Comparison of ENCODE assay signal across 12 cellular contexts in genomic region chr12:51389302-51389999, GRCh38. TPM values are rescaled to one million over a fixed set of nuclear protein-coding genes. Genes with fewer than 3 reads are reported as not detected.
DNase-seq lines count a peak whose midpoint lies in the region; ATAC-seq, FAIRE-seq and TF ChIP-seq lines count a peak whose summit lies in the region.
"Had no signal": no experiment of that assay in that cellular context is flagged by ENCODE, and none has a peak within 500 bp of the region (broad histone marks: within the 10 kb centered on the region; RNA-seq: fewer than 3 reads in every experiment).

No MANE protein-coding gene starts in this region.

- peaks cover 2 to 4% (median 3%) of the 10 kb centered on the region in 3 donors for H3K27me3 Mint-ChIP-seq in CD14-positive monocyte (ENCODE audit: low read depth in 3 of 3)
- no peaks in the 10 kb centered on the region for H3K27me3 Mint-ChIP-seq in activated CD8-positive, alpha-beta memory T cell treated with anti-CD3 and anti-CD28 coated beads, Interleukin-2, amount 10 ng/mL, durations not matched to agents 7 days and 5 days

- intact Hi-C loops in CD14-positive monocyte (cut with micrococcal nuclease) = no loop called here

- POLR2A ChIA-PET in HEK293T (lab: Yijun Ruan, JAX) = no interaction called here

- peaks cover 59% of the 10 kb centered on the region for H3K4me1 Mint-ChIP-seq in CD14-positive monocyte
- peaks cover 54% of the 10 kb centered on the region for H3K4me1 Mint-ChIP-seq in activated CD8-positive, alpha-beta memory T cell treated with anti-CD3 and anti-CD28 coated beads, Interleukin-2, amount 10 ng/mL, durations not matched to agents 7 days and 5 days

- peaks cover 0 to 2% (median 0%) of the 10 kb centered on the region in 7 donors for H3K9me3 Mint-ChIP-seq in CD14-positive monocyte
- H3K9me3 Mint-ChIP-seq in activated CD8-positive, alpha-beta memory T cell treated with anti-CD3 and anti-CD28 coated beads, Interleukin-2, amount 10 ng/mL, durations not matched to agents 7 days and 5 days (ENCODE audit: low read depth) = no peaks in the 10 kb centered on the region

- CTCF ChIA-PET in HEK293T (lab: Yijun Ruan, JAX) = interaction anchor here (1.0 to 1.3 kb wide), 2 partner anchors 13 to 18 kb away, joined by 4 to 6 read pairs; no protein-coding TSS in a partner anchor
- CTCF ChIA-PET in activated CD8-positive, alpha-beta memory T cell treated with anti-CD3 and anti-CD28 coated beads, Interleukin-2, amount 10 ng/mL, durations not matched to agents 7 days and 5 days (lab: Charles Lee) = interaction anchor here (1.4 to 2.3 kb wide), 2 partner anchors 18 to 142 kb away, joined by 4 to 6 read pairs; no protein-coding TSS in a partner anchor

- H3K27ac Mint-ChIP-seq in CD14-positive monocyte = peak overlapping the region in 4 of 7 donors; percentile 63 to 96 (median 73)
- H3K27ac Mint-ChIP-seq in activated CD8-positive, alpha-beta memory T cell treated with anti-CD3 and anti-CD28 coated beads, Interleukin-2, amount 10 ng/mL, durations not matched to agents 7 days and 5 days = peak overlapping the region; percentile 37

- no peak for FAIRE-seq in GM19239 (lab: Jason Lieb, UNC)
- FAIRE-seq: G401.6 had no signal

- no peak for TF ChIP-seq CTCF in CD14-positive monocyte (IDR thresholded peaks at IDR 0.05)

- DNase-seq in CD14-positive monocyte (ENCODE audit: low spot score) (no peak), HEK293T (ENCODE audit: extremely low spot score) (no peak), iris pigment epithelial cell (ENCODE audit: low read depth) (peak; percentile 65), GM19239 (ENCODE audit: insufficient read length, low spot score) (no peak), occipital lobe (lab: John Stamatoyannopoulos, UW) (no peak), NCI-H1417 treated with DMSO at 0.1 percent for 48 hours (lab: John Stamatoyannopoulos, UW) (no peak)
- no peak for DNase-seq in activated CD8-positive, alpha-beta memory T cell treated with anti-CD3 and anti-CD28 coated beads, Interleukin-2, amount 10 ng/mL, durations not matched to agents 7 days and 5 days
- DNase-seq: NCI-H2107; stimulated activated naive CD4-positive, alpha-beta T cell treated with Interleukin-2 at 50 U/mL for 16 hours had no signal

- no peak for ATAC-seq in activated CD8-positive, alpha-beta memory T cell treated with anti-CD3 and anti-CD28 coated beads, Interleukin-2, amount 10 ng/mL, durations not matched to agents 7 days and 5 days
- ATAC-seq in HG03175 (IDR thresholded peaks at IDR 0.05; ENCODE audit: unreplicated experiment) = no peak

- peaks cover 24% of the 10 kb centered on the region in 2 donors for H3K36me3 Mint-ChIP-seq in CD14-positive monocyte
- H3K36me3 Mint-ChIP-seq in activated CD8-positive, alpha-beta memory T cell treated with anti-CD3 and anti-CD28 coated beads, Interleukin-2, amount 10 ng/mL, durations not matched to agents 7 days and 5 days = peaks cover 5% of the 10 kb centered on the region

- H3K4me3 Mint-ChIP-seq in CD14-positive monocyte = peak overlapping the region in 1 of 2 donors; percentile 2
- no peak overlapping the region for H3K4me3 Mint-ChIP-seq in activated CD8-positive, alpha-beta memory T cell treated with anti-CD3 and anti-CD28 coated beads, Interleukin-2, amount 10 ng/mL, durations not matched to agents 7 days and 5 days

TF ChIP-seq in HEK293T, 16 proteins besides CTCF, POLR2A, EP300 and RAD21:
- TF ChIP-seq SP1 (IDR thresholded peaks at IDR 0.05) (no peak), CTBP1 (IDR thresholded peaks at IDR 0.05; ENCODE audit: borderline replicate concordance) (peak; percentile 45; the same call in 1 of the 2 replicates), LEF1 (IDR thresholded peaks at IDR 0.05; ENCODE audit: borderline replicate concordance) (no peak), BHLHE40 (IDR thresholded peaks at IDR 0.05; ENCODE audit: borderline replicate concordance) (no peak), FOXM1 (IDR thresholded peaks at IDR 0.05; ENCODE audit: borderline replicate concordance) (no peak), FOXA1 (IDR thresholded peaks at IDR 0.05) (no peak), HDGF (IDR thresholded peaks at IDR 0.05; ENCODE audit: borderline replicate concordance) (no peak), PKNOX1 (IDR thresholded peaks at IDR 0.05) (peak; percentile 83), TARDBP (IDR thresholded peaks at IDR 0.05) (no peak), ARNT (IDR thresholded peaks at IDR 0.05) (no peak), FOXK2 (IDR thresholded peaks at IDR 0.05) (no peak), L3MBTL2 (conservative IDR thresholded peaks at IDR 0.05) (no peak), ZNF384 (IDR thresholded peaks at IDR 0.05) (no peak), SUZ12 (IDR thresholded peaks at IDR 0.05) (no peak)

RNA-seq across cellular contexts. Expression of gene GALNT6, which starts 1.8 kb away (rescaled TPM):
- polyA plus RNA-seq in CD14-positive monocyte = 10 to 100 TPM in 1 of 2 donors, 1 to 10 TPM in 1; 3.2 to 10.4 TPM
- total RNA-seq in activated CD8-positive, alpha-beta memory T cell treated with anti-CD3 and anti-CD28 coated beads, Interleukin-2, amount 10 ng/mL, durations not matched to agents 7 days and 5 days = 10 to 100 TPM; 43.9 to 47.9 TPM
- 0.94 TPM for total RNA-seq in occipital lobe

RNA-seq across cellular contexts. Expression of gene SLC4A8, which starts 35.2 kb away (rescaled TPM):
- 1 to 10 TPM; 1.9 to 2.3 TPM for polyA plus RNA-seq in CD14-positive monocyte
- total RNA-seq in activated CD8-positive, alpha-beta memory T cell treated with anti-CD3 and anti-CD28 coated beads, Interleukin-2, amount 10 ng/mL, durations not matched to agents 7 days and 5 days = 1 to 10 TPM; 9.1 to 9.2 TPM
- total RNA-seq in occipital lobe = 31.8 TPM

RNA-seq across cellular contexts. Expression of gene CELA1, which starts 43.0 kb away (rescaled TPM):
- polyA plus RNA-seq in CD14-positive monocyte = 1 to 10 TPM in 1 of 2 donors, under 1 TPM in 1; 0.67 to 3.0 TPM
- total RNA-seq in activated CD8-positive, alpha-beta memory T cell treated with anti-CD3 and anti-CD28 coated beads, Interleukin-2, amount 10 ng/mL, durations not matched to agents 7 days and 5 days = not detected
- not detected for total RNA-seq in occipital lobe
- total RNA-seq: prostate gland had no signal

Comparison
In these comparisons a context has a peak if more than half of its experiments do, and no peak if none do; other contexts are left out.
1. RNA of gene GALNT6, which starts 1.8 kb away (total RNA-seq): 43.9 to 47.9 TPM in activated CD8-positive, alpha-beta memory T cell treated with anti-CD3 and anti-CD28 coated beads, Interleukin-2, amount 10 ng/mL, durations not matched to agents 7 days and 5 days; 0.94 TPM in occipital lobe (single experiment); every median in the first group is over 10 times any median in the second.